ENCODE assay signal across 8 cellular contexts in the genomic region with DNA sequence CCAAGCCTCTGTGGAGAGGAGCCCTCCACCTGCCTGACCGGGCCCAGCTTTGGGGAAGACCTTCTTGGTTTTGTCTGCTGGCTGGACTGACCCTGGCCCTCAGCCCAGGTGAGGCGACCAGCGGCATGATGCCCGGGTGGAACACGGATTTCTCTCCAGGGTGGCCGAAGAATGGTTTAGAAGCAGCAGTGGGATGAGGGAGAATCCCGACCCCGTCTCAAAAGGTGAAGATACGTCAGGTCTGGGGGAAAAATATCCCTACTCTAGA. TPM values are rescaled to one million over a fixed set of nuclear protein-coding genes. Genes with fewer than 3 reads are reported as not detected.
A peak's percentile ranks its signal among the peaks of the same experiment; 100 is the strongest.
DNase-seq lines count a peak whose midpoint lies in the region; ATAC-seq and TF ChIP-seq lines count a peak whose summit lies in the region.

No MANE protein-coding gene starts in this region.

- no peak for DNase-seq in T-helper 17 cell
- DNase-seq in left ventricle myocardium superior = peak; percentile 32
- no peak for DNase-seq in smooth muscle cell (lab: John Stamatoyannopoulos, UW; ENCODE audit: unreplicated experiment)
- no peak for DNase-seq in SW 1271 (lab: John Stamatoyannopoulos, UW)
- no peak for DNase-seq in AML-193 (lab: John Stamatoyannopoulos, UW)
- DNase-seq in DMS153 treated with DMSO at 0.1 percent for 48 hours (lab: John Stamatoyannopoulos, UW; ENCODE audit: unreplicated experiment) = no peak
- no peak for DNase-seq in activated effector memory CD4-positive, alpha-beta T cell treated with anti-CD3 and anti-CD28 coated beads, Interleukin-2, amount 50 U/mL, for 16 hours

- no peaks in the 10 kb centered on the region for H3K9me3 ChIP-seq in T-helper 17 cell (ENCODE audit: control insufficient read depth, low read length, poor library complexity, severe bottlenecking)
- no peaks in the 10 kb centered on the region for H3K9me3 ChIP-seq in smooth muscle cell (replicated peaks; ENCODE audit: low read depth)

- peak overlapping the region; percentile 88 for H3K9ac ChIP-seq in smooth muscle cell (ENCODE audit: low read depth)

- H3K79me2 ChIP-seq in smooth muscle cell (ENCODE audit: low read depth) = peaks cover 3% of the 10 kb centered on the region

- H3K27me3 ChIP-seq in smooth muscle cell (ENCODE audit: low read depth) = no peaks in the 10 kb centered on the region

- peak overlapping the region; percentile 97 for H3K4me2 ChIP-seq in smooth muscle cell

- H3K27me3 Mint-ChIP-seq in T-helper 17 cell = no peaks in the 10 kb centered on the region

- no peak for TF ChIP-seq CTCF in smooth muscle cell (IDR thresholded peaks at IDR 0.05; ENCODE audit: borderline replicate concordance, insufficient read depth, poor library complexity, severe bottlenecking)

- peak overlapping the region; percentile 76 for H3K27ac ChIP-seq in smooth muscle cell (ENCODE audit: low read depth)

- H3K36me3 Mint-ChIP-seq in T-helper 17 cell (ENCODE audit: low read depth) = no peaks in the 10 kb centered on the region

- peak overlapping the region; percentile 83 for H3K4me3 ChIP-seq in smooth muscle cell

- peak; percentile 7 for ATAC-seq in GM21737 (IDR thresholded peaks at IDR 0.05; ENCODE audit: unreplicated experiment)
- ATAC-seq in T-helper 17 cell = no peak
- peak; percentile 9 for ATAC-seq in left ventricle myocardium superior

- H3F3A ChIP-seq in smooth muscle cell (ENCODE audit: low read depth) = peaks cover 9% of the 10 kb centered on the region

- H3K4me1 Mint-ChIP-seq in T-helper 17 cell = peaks cover 18% of the 10 kb centered on the region

- H3K4me3 Mint-ChIP-seq in T-helper 17 cell = peak overlapping the region; percentile 89

- intact Hi-C loops in left ventricle myocardium superior (cut with micrococcal nuclease) = no loop called here

- H2AFZ ChIP-seq in smooth muscle cell (ENCODE audit: low read depth) = peak overlapping the region; percentile 97

- 27% methylated on average over 9 of the region's 9 CpGs for WGBS in smooth muscle cell (ENCODE audit: low lambda C conversion rate)

- H3K36me3 ChIP-seq in smooth muscle cell (ENCODE audit: low read depth) = no peaks in the 10 kb centered on the region

- H4K20me1 ChIP-seq in smooth muscle cell (ENCODE audit: low read depth) = peaks cover 3% of the 10 kb centered on the region

- peak overlapping the region; percentile 87 for H3K27ac Mint-ChIP-seq in T-helper 17 cell

- peaks cover 7% of the 10 kb centered on the region for H3K4me1 ChIP-seq in smooth muscle cell (ENCODE audit: low read depth)

RNA-seq across cellular contexts. Expression of a gene that starts 15.7 kb away (rescaled TPM):
- total RNA-seq in T-helper 17 cell (1 to 10 TPM; 2.7 to 3.3 TPM), left ventricle myocardium superior (5.3 TPM), smooth muscle cell (1.6 and 4.2 TPM in 2 replicates)
- 0.72 and 1.1 TPM in 2 replicates for polyA plus RNA-seq in smooth muscle cell

RNA-seq across cellular contexts. Expression of a gene that starts 21.1 kb away (rescaled TPM):
- 10 to 100 TPM; 72.4 to 77.2 TPM for total RNA-seq in T-helper 17 cell
- total RNA-seq in left ventricle myocardium superior = 142 TPM
- total RNA-seq in smooth muscle cell = 93.7 and 99.9 TPM in 2 replicates
- polyA plus RNA-seq in smooth muscle cell = 179 and 189 TPM in 2 replicates

RNA-seq across cellular contexts. Expression of a gene that starts 48.5 kb away (rescaled TPM):
- total RNA-seq in T-helper 17 cell (1 to 10 TPM; 7.0 to 7.7 TPM), left ventricle myocardium superior (10.7 TPM), smooth muscle cell (9.8 and 13.7 TPM in 2 replicates)
- 5.9 and 7.9 TPM in 2 replicates for polyA plus RNA-seq in smooth muscle cell
